Comparison of ENCODE assay signal across 17 cellular contexts in the genomic region with DNA sequence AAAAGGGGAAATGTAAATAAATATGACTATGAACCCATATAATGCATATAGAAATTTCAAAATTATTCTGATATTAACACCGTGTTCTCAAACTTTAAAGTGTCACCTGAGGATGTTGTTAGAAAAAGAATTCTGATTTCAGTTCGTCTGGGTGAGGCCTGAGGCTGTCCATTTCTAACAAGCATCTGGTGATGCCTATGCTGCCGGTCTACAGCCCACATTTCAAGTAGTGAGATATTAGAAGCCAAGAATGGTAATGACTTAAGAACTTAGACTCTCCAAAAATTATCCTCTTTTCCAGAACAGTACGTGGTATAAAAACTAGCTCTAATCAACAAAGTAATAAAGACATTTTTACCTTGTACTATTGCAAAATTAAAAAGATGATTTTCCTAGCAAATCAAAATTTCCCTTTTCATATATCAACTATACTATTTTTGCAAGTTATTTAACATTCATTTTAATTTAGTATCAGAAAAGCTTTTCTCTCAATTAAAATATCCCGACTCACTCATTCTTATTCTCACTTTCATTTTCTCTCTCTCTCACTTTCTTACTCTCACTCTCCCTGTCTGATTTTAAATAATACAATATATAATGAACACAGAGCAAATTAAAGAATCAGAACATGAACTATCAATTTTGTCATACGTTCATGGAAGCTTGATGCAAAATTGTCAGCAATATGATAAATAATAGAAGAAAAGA. TPM values are rescaled to one million over a fixed set of nuclear protein-coding genes. Genes with fewer than 3 reads are reported as not detected.
DNase-seq lines count a peak whose midpoint lies in the region; ATAC-seq and TF ChIP-seq lines count a peak whose summit lies in the region.
"Had no signal": no experiment of that assay in that cellular context is flagged by ENCODE, and none has a peak within 500 bp of the region (broad histone marks: within the 10 kb centered on the region; RNA-seq: fewer than 3 reads in every experiment).

No MANE protein-coding gene starts in this region.

- no peaks in the 10 kb centered on the region for H3K4me1 Mint-ChIP-seq in activated T-cell treated with anti-CD3 and anti-CD28 coated beads, Interleukin-2, amount 50 U/mL, for 72 hours (ENCODE audit: low read depth)

- no peaks in the 10 kb centered on the region for H3K36me3 ChIP-seq in left lung
- H3K36me3 ChIP-seq in uterus, result no peaks in the 10 kb centered on the region
- H3K36me3 ChIP-seq: thyroid gland had no signal

- peaks cover 0 to under 1% of the 10 kb centered on the region in 2 donors for H3K36me3 Mint-ChIP-seq in activated T-cell treated with anti-CD3 and anti-CD28 coated beads, Interleukin-2, amount 50 U/mL, for 72 hours (ENCODE audit: insufficient read depth in 2 of 2)

- no peaks in the 10 kb centered on the region for H3K27me3 Mint-ChIP-seq in activated T-cell treated with anti-CD3 and anti-CD28 coated beads, Interleukin-2, amount 50 U/mL, for 72 hours (ENCODE audit: low read depth)

- TF ChIP-seq CTCF in choroid plexus epithelial cell (conservative IDR thresholded peaks at IDR 0.05; ENCODE audit: low read depth, low read length) (no peak), left lung (IDR thresholded peaks at IDR 0.05) (no peak), uterus (IDR thresholded peaks at IDR 0.05) (no peak)

- H3K27me3 ChIP-seq in left lung (no peaks in the 10 kb centered on the region), uterus (no peaks in the 10 kb centered on the region)
- H3K27me3 ChIP-seq: thyroid gland had no signal

- H3K9me3 ChIP-seq in left lung (peaks cover 0 to 15% of the 10 kb centered on the region in 2 donors), uterus (peaks cover 0 to 7% of the 10 kb centered on the region in 2 donors)
- H3K9me3 ChIP-seq: thyroid gland had no signal

- DNase-seq in Right ventricle myocardium inferior (ENCODE audit: missing footprints) (no peak), cardiac septum (ENCODE audit: low spot score) (no peak), choroid plexus epithelial cell (ENCODE audit: low read depth) (peak; percentile 17), left lung (no peak), uterus (peak in 1 of 2 donors; percentile 36), activated gamma-delta T cell (lab: John Stamatoyannopoulos, UW) (no peak)
- DNase-seq in activated T-cell treated with anti-CD3 and anti-CD28 coated beads, Interleukin-2, amount 50 U/mL, for 72 hours, result no peak
- DNase-seq: activated CD8-positive, alpha-beta memory T cell treated with anti-CD3 and anti-CD28 coated beads, Interleukin-2, amount 50 U/mL, for 4 hours; amniotic stem cell; DMS 273 treated with DMSO at 0.1 percent for 48 hours; effector CD4-positive, alpha-beta T cell; midbrain; NCI-H2171 treated with DMSO at 0.1 percent for 48 hours; thyroid gland had no signal

- H3K4me3 ChIP-seq in choroid plexus epithelial cell (ENCODE audit: low read depth, low read length) (no peak overlapping the region), left lung (peak overlapping the region in 1 of 2 donors; percentile 13), uterus (peak overlapping the region; percentile 26 to 32)
- H3K4me3 ChIP-seq: thyroid gland had no signal

- H3K4me3 Mint-ChIP-seq in activated T-cell treated with anti-CD3 and anti-CD28 coated beads, Interleukin-2, amount 50 U/mL, for 72 hours, result no peak overlapping the region

- peak; percentile 54 for ATAC-seq in Right ventricle myocardium inferior
- ATAC-seq in left lung, result peak; percentile 41
- no peak for ATAC-seq in GM19452 (IDR thresholded peaks at IDR 0.05; ENCODE audit: unreplicated experiment)
- no peak for ATAC-seq in activated T-cell treated with anti-CD3 and anti-CD28 coated beads, Interleukin-2, amount 50 U/mL, for 72 hours (replicated peaks in 1 of 2)

- H3K9me3 Mint-ChIP-seq in activated T-cell treated with anti-CD3 and anti-CD28 coated beads, Interleukin-2, amount 50 U/mL, for 72 hours, result peaks cover under 1 to 5% of the 10 kb centered on the region in 2 donors

- no peak overlapping the region for H3K27ac Mint-ChIP-seq in activated T-cell treated with anti-CD3 and anti-CD28 coated beads, Interleukin-2, amount 50 U/mL, for 72 hours

- H3K4me1 ChIP-seq in left lung, result no peaks in the 10 kb centered on the region
- no peaks in the 10 kb centered on the region for H3K4me1 ChIP-seq in uterus
- H3K4me1 ChIP-seq: thyroid gland had no signal

- no peak for TF ChIP-seq POLR2A in uterus (IDR thresholded peaks at IDR 0.05)

- H3K27ac ChIP-seq in left lung (no peak overlapping the region), uterus (peak overlapping the region; percentile 76 to 85)
- H3K27ac ChIP-seq: 22Rv1, RWPE1, thyroid gland had no signal

- intact Hi-C loops in Right ventricle myocardium inferior (cut with DNase I), result no loop called here
- intact Hi-C loops in cardiac septum (cut with DNase I), result no loop called here
- intact Hi-C loops in left lung (cut with DNase I), result no loop called here
- intact Hi-C loops in uterus (cut with DNase I; ENCODE audit: low total_unique reads), result no loop called here

RNA-seq across cellular contexts. Expression of a gene that starts 35.0 kb away (rescaled TPM):
- total RNA-seq in Right ventricle myocardium inferior, result not detected
- total RNA-seq in cardiac septum, result not detected
- under 1 TPM; 0.13 to 0.50 TPM for total RNA-seq in left lung
- total RNA-seq in uterus, result 1 to 10 TPM in 1 of 4 donors, under 1 TPM in 2, not detected in 1; under 0.01 to 2.2 (median 0.34) TPM
- not detected for total RNA-seq in activated T-cell treated with anti-CD3 and anti-CD28 coated beads, Interleukin-2, amount 50 U/mL, for 72 hours

Comparison
In these comparisons a context has a peak if more than half of its experiments do, and no peak if none do; other contexts are left out.
1. ATAC-seq: peak in Right ventricle myocardium inferior (single experiment) and left lung (single experiment); none in GM19452 (single experiment) and activated T-cell treated with anti-CD3 and anti-CD28 coated beads, Interleukin-2, amount 50 U/mL, for 72 hours (0 of 2).
2. H3K27ac ChIP-seq: peak in uterus (2 of 2); none in left lung (0 of 2).